Comparison of ENCODE assay signal across 1 cellular context in the genomic region with DNA sequence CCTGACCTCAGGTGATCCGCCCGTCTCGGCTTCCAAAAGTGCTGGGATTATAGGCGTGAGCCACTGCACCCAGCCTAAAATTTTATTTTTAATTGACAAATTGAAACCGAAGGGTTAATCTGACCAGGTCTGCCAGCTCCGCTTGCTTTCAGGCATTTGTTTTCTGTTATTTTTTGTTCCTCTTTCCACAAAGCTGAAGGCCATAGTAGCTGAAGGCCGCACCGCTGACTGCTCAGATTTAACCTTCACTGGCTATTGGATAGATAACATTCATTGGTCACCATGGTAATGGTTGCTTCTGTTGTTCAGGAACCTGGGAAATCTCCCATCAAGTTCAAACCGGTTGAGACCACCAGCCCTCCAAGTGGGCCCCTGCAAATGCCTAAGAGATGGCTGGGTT.
TF ChIP-seq lines count a peak whose summit lies in the region.

No MANE protein-coding gene starts in this region.

TF ChIP-seq in HepG2, 621 proteins besides CTCF, POLR2A, EP300 and RAD21 (continued from another document):
- TF ChIP-seq, protein P1, sequence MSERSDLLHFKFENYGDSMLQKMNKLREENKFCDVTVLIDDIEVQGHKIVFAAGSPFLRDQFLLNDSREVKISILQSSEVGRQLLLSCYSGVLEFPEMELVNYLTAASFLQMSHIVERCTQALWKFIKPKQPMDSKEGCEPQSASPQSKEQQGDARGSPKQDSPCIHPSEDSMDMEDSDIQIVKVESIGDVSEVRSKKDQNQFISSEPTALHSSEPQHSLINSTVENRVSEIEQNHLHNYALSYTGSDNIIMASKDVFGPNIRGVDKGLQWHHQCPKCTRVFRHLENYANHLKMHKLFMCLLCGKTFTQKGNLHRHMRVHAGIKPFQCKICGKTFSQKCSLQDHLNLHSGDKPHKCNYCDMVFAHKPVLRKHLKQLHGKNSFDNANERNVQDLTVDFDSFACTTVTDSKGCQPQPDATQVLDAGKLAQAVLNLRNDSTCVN (CRISPR knock-in tag; IDR thresholded peaks at IDR 0.05; ENCODE audit: borderline replicate concordance), result no peak
- TF ChIP-seq, protein P2, sequence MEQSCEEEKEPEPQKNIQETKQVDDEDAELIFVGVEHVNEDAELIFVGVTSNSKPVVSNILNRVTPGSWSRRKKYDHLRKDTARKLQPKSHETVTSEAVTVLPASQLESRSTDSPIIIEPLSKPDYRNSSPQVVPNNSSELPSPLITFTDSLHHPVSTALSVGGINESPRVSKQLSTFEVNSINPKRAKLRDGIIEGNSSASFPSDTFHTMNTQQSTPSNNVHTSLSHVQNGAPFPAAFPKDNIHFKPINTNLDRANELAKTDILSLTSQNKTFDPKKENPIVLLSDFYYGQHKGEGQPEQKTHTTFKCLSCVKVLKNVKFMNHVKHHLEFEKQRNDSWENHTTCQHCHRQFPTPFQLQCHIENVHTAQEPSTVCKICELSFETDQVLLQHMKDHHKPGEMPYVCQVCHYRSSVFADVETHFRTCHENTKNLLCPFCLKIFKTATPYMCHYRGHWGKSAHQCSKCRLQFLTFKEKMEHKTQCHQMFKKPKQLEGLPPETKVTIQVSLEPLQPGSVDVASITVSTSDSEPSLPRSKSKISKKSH (CRISPR knock-in tag; IDR thresholded peaks at IDR 0.05; ENCODE audit: borderline replicate concordance), result no peak
- peak; percentile 84 for TF ChIP-seq ZNF652 (CRISPR knock-in tag; IDR thresholded peaks at IDR 0.05; ENCODE audit: borderline replicate concordance, low read depth)
- TF ChIP-seq, protein P3, sequence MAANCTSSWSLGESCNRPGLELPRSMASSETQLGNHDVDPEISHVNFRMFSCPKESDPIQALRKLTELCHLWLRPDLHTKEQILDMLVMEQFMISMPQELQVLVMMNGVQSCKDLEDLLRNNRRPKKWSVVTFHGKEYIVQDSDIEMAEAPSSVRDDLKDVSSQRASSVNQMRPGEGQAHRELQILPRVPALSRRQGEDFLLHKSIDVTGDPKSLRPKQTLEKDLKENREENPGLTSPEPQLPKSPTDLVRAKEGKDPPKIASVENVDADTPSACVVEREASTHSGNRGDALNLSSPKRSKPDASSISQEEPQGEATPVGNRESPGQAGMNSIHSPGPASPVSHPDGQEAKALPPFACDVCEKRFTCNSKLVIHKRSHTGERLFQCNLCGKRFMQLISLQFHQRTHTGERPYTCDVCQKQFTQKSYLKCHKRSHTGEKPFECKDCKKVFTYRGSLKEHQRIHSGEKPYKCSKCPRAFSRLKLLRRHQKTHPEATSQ (CRISPR knock-in tag; IDR thresholded peaks at IDR 0.05; ENCODE audit: borderline replicate concordance), result no peak
- TF ChIP-seq ZNF792 (CRISPR knock-in tag; IDR thresholded peaks at IDR 0.05), result no peak
- TF ChIP-seq YEATS4 (CRISPR knock-in tag; IDR thresholded peaks at IDR 0.05; ENCODE audit: borderline replicate concordance), result 0 out of 2 replicates have a peak, but pooled peaks have one; percentile 22
- TF ChIP-seq, protein P4, sequence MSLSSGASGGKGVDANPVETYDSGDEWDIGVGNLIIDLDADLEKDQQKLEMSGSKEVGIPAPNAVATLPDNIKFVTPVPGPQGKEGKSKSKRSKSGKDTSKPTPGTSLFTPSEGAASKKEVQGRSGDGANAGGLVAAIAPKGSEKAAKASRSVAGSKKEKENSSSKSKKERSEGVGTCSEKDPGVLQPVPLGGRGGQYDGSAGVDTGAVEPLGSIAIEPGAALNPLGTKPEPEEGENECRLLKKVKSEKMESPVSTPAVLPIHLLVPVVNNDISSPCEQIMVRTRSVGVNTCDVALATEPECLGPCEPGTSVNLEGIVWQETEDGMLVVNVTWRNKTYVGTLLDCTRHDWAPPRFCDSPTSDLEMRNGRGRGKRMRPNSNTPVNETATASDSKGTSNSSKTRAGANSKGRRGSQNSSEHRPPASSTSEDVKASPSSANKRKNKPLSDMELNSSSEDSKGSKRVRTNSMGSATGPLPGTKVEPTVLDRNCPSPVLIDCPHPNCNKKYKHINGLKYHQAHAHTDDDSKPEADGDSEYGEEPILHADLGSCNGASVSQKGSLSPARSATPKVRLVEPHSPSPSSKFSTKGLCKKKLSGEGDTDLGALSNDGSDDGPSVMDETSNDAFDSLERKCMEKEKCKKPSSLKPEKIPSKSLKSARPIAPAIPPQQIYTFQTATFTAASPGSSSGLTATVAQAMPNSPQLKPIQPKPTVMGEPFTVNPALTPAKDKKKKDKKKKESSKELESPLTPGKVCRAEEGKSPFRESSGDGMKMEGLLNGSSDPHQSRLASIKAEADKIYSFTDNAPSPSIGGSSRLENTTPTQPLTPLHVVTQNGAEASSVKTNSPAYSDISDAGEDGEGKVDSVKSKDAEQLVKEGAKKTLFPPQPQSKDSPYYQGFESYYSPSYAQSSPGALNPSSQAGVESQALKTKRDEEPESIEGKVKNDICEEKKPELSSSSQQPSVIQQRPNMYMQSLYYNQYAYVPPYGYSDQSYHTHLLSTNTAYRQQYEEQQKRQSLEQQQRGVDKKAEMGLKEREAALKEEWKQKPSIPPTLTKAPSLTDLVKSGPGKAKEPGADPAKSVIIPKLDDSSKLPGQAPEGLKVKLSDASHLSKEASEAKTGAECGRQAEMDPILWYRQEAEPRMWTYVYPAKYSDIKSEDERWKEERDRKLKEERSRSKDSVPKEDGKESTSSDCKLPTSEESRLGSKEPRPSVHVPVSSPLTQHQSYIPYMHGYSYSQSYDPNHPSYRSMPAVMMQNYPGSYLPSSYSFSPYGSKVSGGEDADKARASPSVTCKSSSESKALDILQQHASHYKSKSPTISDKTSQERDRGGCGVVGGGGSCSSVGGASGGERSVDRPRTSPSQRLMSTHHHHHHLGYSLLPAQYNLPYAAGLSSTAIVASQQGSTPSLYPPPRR (CRISPR knock-in tag; IDR thresholded peaks at IDR 0.05; ENCODE audit: borderline replicate concordance), result no peak
- no peak for TF ChIP-seq ZNF781 (CRISPR knock-in tag; IDR thresholded peaks at IDR 0.05; ENCODE audit: borderline replicate concordance, not compliant biosample characterization)
